9 cellular contexts compared by ENCODE assay signal in genomic region chr5:106121972-106122605, GRCh38.
DNase-seq lines count a peak whose midpoint lies in the region; ATAC-seq and TF ChIP-seq lines count a peak whose summit lies in the region.
"Had no signal": no experiment of that assay in that cellular context is flagged by ENCODE, and none has a peak within 500 bp of the region (broad histone marks: within the 10 kb centered on the region; RNA-seq: fewer than 3 reads in every experiment).

No MANE protein-coding gene starts in this region.

- no peaks in the 10 kb centered on the region for H3K27me3 ChIP-seq in SK-N-SH (ENCODE audit: insufficient read depth)
- H3K27me3 ChIP-seq in body of pancreas = no peaks in the 10 kb centered on the region
- H3K27me3 ChIP-seq in neural progenitor cell = no peaks in the 10 kb centered on the region
- H3K27me3 ChIP-seq: breast epithelium had no signal

- TF ChIP-seq EP300 in SK-N-SH (IDR thresholded peaks at IDR 0.05; ENCODE audit: borderline replicate concordance in 1 of 2, low read depth in 1 of 2, low read length in 1 of 2) = no peak

- peak; percentile 73 for TF ChIP-seq CTCF in SK-N-SH (IDR thresholded peaks at IDR 0.05)
- TF ChIP-seq CTCF in body of pancreas (IDR thresholded peaks at IDR 0.05) = peak; percentile 42 to 73 (median 61)
- peak; percentile 80 for TF ChIP-seq CTCF in neural progenitor cell (IDR thresholded peaks at IDR 0.05)

- no peaks in the 10 kb centered on the region for H3K27me3 Mint-ChIP-seq in neural progenitor cell (ENCODE audit: insufficient read depth, low read depth)

- intact Hi-C loops in body of pancreas (cut with DNase I) = no loop called here

- TF ChIP-seq POLR2A in body of pancreas (IDR thresholded peaks at IDR 0.05) = no peak

- H3K4me2 ChIP-seq in SK-N-SH (no peak overlapping the region), neural progenitor cell (no peak overlapping the region)

- H3K9me3 Mint-ChIP-seq in neural progenitor cell = peaks cover 3% of the 10 kb centered on the region

- ATAC-seq in SK-N-SH treated with all-trans-retinoic acid at 6 μM for 48 hours (no peak), GM21515 (IDR thresholded peaks at IDR 0.05; ENCODE audit: unreplicated experiment) (peak; percentile 84), body of pancreas (peak; percentile 52)

- H2AFZ ChIP-seq in SK-N-SH (ENCODE audit: low read depth) (no peak overlapping the region), neural progenitor cell (replicated peaks) (no peak overlapping the region)

- no peaks in the 10 kb centered on the region for H4K20me1 ChIP-seq in SK-N-SH (ENCODE audit: insufficient read depth)
- H4K20me1 ChIP-seq in neural progenitor cell (ENCODE audit: low read depth) = no peaks in the 10 kb centered on the region

- no peak overlapping the region for H3K4me3 Mint-ChIP-seq in neural progenitor cell

- H3K27ac ChIP-seq in SK-N-SH (ENCODE audit: low read depth in 2 of 2, low read length in 1 of 2) (no peak overlapping the region), body of pancreas (no peak overlapping the region), neural progenitor cell (no peak overlapping the region)
- H3K27ac ChIP-seq: breast epithelium had no signal

- no peaks in the 10 kb centered on the region for H3K36me3 Mint-ChIP-seq in neural progenitor cell

- H3K4me1 ChIP-seq in SK-N-SH (ENCODE audit: control insufficient read depth in 1 of 2, insufficient read depth in 2 of 2, low read depth in 1 of 2, low read length in 1 of 2) = no peaks in the 10 kb centered on the region
- no peaks in the 10 kb centered on the region for H3K4me1 ChIP-seq in body of pancreas
- no peaks in the 10 kb centered on the region for H3K4me1 ChIP-seq in neural progenitor cell
- H3K4me1 ChIP-seq: breast epithelium had no signal

- no peaks in the 10 kb centered on the region for H3K9me2 ChIP-seq in SK-N-SH

- no peaks in the 10 kb centered on the region for H3K4me1 Mint-ChIP-seq in neural progenitor cell

- H3K36me3 ChIP-seq in SK-N-SH (replicated peaks in 1 of 2; ENCODE audit: control insufficient read depth in 1 of 2, insufficient read depth in 2 of 2, low read length in 1 of 2) (no peaks in the 10 kb centered on the region), body of pancreas (replicated peaks in 1 of 2; ENCODE audit: insufficient read depth in 1 of 2, low read depth in 2 of 2) (no peaks in the 10 kb centered on the region), neural progenitor cell (no peaks in the 10 kb centered on the region)
- H3K36me3 ChIP-seq: breast epithelium had no signal

- CTCF ChIA-PET in SK-N-SH (lab: Yijun Ruan, JAX) = interaction anchor here (1.3 kb wide), 1 partner anchor 9 kb away, joined by 3 read pairs; no protein-coding TSS in a partner anchor

- DNase-seq in SK-N-SH (peak; percentile 20), HK-2 (ENCODE audit: unreplicated experiment) (peak; percentile 16), body of pancreas (peak; percentile 6 to 44 (median 28)), neural progenitor cell (ENCODE audit: low spot score) (peak; percentile 22), NCI-H2227 (lab: John Stamatoyannopoulos, UW; ENCODE audit: unreplicated experiment) (no peak), occipital lobe (lab: John Stamatoyannopoulos, UW) (no peak)

- H3K27ac Mint-ChIP-seq in neural progenitor cell = no peak overlapping the region

- no peaks in the 10 kb centered on the region for H3K9me3 ChIP-seq in SK-N-SH
- H3K9me3 ChIP-seq in body of pancreas = no peaks in the 10 kb centered on the region
- no peaks in the 10 kb centered on the region for H3K9me3 ChIP-seq in neural progenitor cell (ENCODE audit: low read depth)
- H3K9me3 ChIP-seq: breast epithelium had no signal

- H3K79me2 ChIP-seq in SK-N-SH (ENCODE audit: insufficient read depth) = no peaks in the 10 kb centered on the region
- H3K79me2 ChIP-seq in neural progenitor cell (ENCODE audit: low read depth) = no peaks in the 10 kb centered on the region

- POLR2A ChIA-PET in SK-N-SH (lab: Yijun Ruan, JAX) = no interaction called here

- H3K9ac ChIP-seq in SK-N-SH (no peak overlapping the region), neural progenitor cell (no peak overlapping the region)

- H3K4me3 ChIP-seq in SK-N-SH (ENCODE audit: low read depth in 2 of 2, low read length in 1 of 2) = no peak overlapping the region; a peak in 1 of 4 replicates
- no peak overlapping the region for H3K4me3 ChIP-seq in body of pancreas
- H3K4me3 ChIP-seq in neural progenitor cell = no peak overlapping the region
- H3K4me3 ChIP-seq: breast epithelium had no signal

- H3F3A ChIP-seq in SK-N-SH (replicated peaks; ENCODE audit: insufficient read depth) (no peaks in the 10 kb centered on the region), neural progenitor cell (ENCODE audit: low read depth) (no peaks in the 10 kb centered on the region)

- TF ChIP-seq RAD21 in SK-N-SH (IDR thresholded peaks at IDR 0.05; ENCODE audit: low read length) = peak; percentile 52

- WGBS in SK-N-SH (ENCODE audit: low lambda C conversion rate) = 83% methylated on average over 7 of the region's 7 CpGs
- WGBS in body of pancreas, 2 donors = 41 to 51% methylated on average over 7 of the region's 7 CpGs

TF ChIP-seq in SK-N-SH, 30 proteins besides CTCF, POLR2A, EP300 and RAD21:
- peak; percentile 19; the same call in 1 of the 2 replicates for TF ChIP-seq SMC3 (IDR thresholded peaks at IDR 0.05; ENCODE audit: low read depth, low read length)
- no peak for TF ChIP-seq RXRA (IDR thresholded peaks at IDR 0.05; ENCODE audit: borderline replicate concordance, low read depth)

TF ChIP-seq in SK-N-SH treated with all-trans-retinoic acid at 6 μM for 48 hours, 23 proteins besides CTCF, POLR2A, EP300 and RAD21 (continues in another document):
- TF ChIP-seq ARNTL (CRISPR knock-in tag; IDR thresholded peaks at IDR 0.05; ENCODE audit: borderline replicate concordance, low read depth) (no peak), CREB5 (CRISPR knock-in tag; IDR thresholded peaks at IDR 0.05; ENCODE audit: low read depth) (no peak), ISL1 (CRISPR knock-in tag; IDR thresholded peaks at IDR 0.05) (no peak), ZNF565 (CRISPR knock-in tag; conservative IDR thresholded peaks at IDR 0.05; ENCODE audit: low read depth) (no peak), ZNF70 (CRISPR knock-in tag; IDR thresholded peaks at IDR 0.05) (no peak), ZC3H10 (CRISPR knock-in tag; IDR thresholded peaks at IDR 0.05) (no peak), TSHZ2 (CRISPR knock-in tag; IDR thresholded peaks at IDR 0.05) (no peak), ZFP30 (CRISPR knock-in tag; IDR thresholded peaks at IDR 0.05) (no peak), SNAI2 (CRISPR knock-in tag; IDR thresholded peaks at IDR 0.05) (no peak), OSR1 (CRISPR knock-in tag; IDR thresholded peaks at IDR 0.05) (no peak), BACH2 (CRISPR knock-in tag; IDR thresholded peaks at IDR 0.05; ENCODE audit: borderline replicate concordance) (no peak), CSRNP3 (CRISPR knock-in tag; IDR thresholded peaks at IDR 0.05) (no peak), ESRRG (CRISPR knock-in tag; IDR thresholded peaks at IDR 0.05) (no peak), CSDC2 (CRISPR knock-in tag; IDR thresholded peaks at IDR 0.05) (no peak), GLIS3 (CRISPR knock-in tag; IDR thresholded peaks at IDR 0.05) (no peak)

Comparison
In these comparisons a context has a peak if more than half of its experiments do, and no peak if none do; other contexts are left out.
1. DNase-seq: peak in SK-N-SH (single experiment), HK-2 (single experiment), body of pancreas (4 of 4) and neural progenitor cell (single experiment); none in NCI-H2227 (single experiment) and occipital lobe (single experiment).
2. Peak in every context shown above with its lines, with median percentiles within 50 percentile points of each other: CTCF ChIP-seq.